ENCODE assay signal across 10 cellular contexts in genomic region chr12:45674583-45674982, GRCh38. TPM values are rescaled to one million over a fixed set of nuclear protein-coding genes. Genes with fewer than 3 reads are reported as not detected.
DNase-seq lines count a peak whose midpoint lies in the region; ATAC-seq and TF ChIP-seq lines count a peak whose summit lies in the region.
"Had no signal": no experiment of that assay in that cellular context is flagged by ENCODE, and none has a peak within 500 bp of the region (broad histone marks: within the 10 kb centered on the region; RNA-seq: fewer than 3 reads in every experiment).

No MANE protein-coding gene starts in this region.

- DNase-seq in GM03348 (ENCODE audit: low spot score) (peak; percentile 13), NCI-H226 (peak; percentile 96), fibroblast of gingiva (ENCODE audit: low read depth) (peak; percentile 87), sciatic nerve (ENCODE audit: low spot score) (peak; percentile 61), GF-D8 (lab: John Stamatoyannopoulos, UW) (no peak), endothelial cell (ENCODE audit: low spot score) (no peak)
- no peak for DNase-seq in activated CD8-positive, alpha-beta memory T cell treated with anti-CD3 and anti-CD28 coated beads for 24 hours
- DNase-seq in activated CD4-positive, alpha-beta T cell treated with anti-CD3 and anti-CD28 coated beads for 4 hours: no peak
- DNase-seq: NCI-H510A had no signal

- no peak for TF ChIP-seq CTCF in endothelial cell (IDR thresholded peaks at IDR 0.05; ENCODE audit: unreplicated experiment)

- no peaks in the 10 kb centered on the region for H3K4me1 Mint-ChIP-seq in endothelial cell (ENCODE audit: unreplicated experiment)

- H3K36me3 Mint-ChIP-seq in endothelial cell (ENCODE audit: low read depth, unreplicated experiment): no peaks in the 10 kb centered on the region
- H3K36me3 Mint-ChIP-seq: activated naive CD4-positive, alpha-beta T cell treated with anti-CD3 and anti-CD28 coated beads, Interleukin-2, amount 50 U/mL, for 72 hours had no signal

- intact Hi-C loops in sciatic nerve (cut with DNase I): no loop called here

- H3K4me3 Mint-ChIP-seq in endothelial cell (ENCODE audit: unreplicated experiment): no peak overlapping the region

- H3K27ac Mint-ChIP-seq in endothelial cell (ENCODE audit: unreplicated experiment): no peak overlapping the region
- H3K27ac Mint-ChIP-seq: activated naive CD4-positive, alpha-beta T cell treated with anti-CD3 and anti-CD28 coated beads, Interleukin-2, amount 50 U/mL, for 72 hours had no signal

- ATAC-seq in sciatic nerve: no peak
- ATAC-seq: activated naive CD4-positive, alpha-beta T cell treated with anti-CD3 and anti-CD28 coated beads, Interleukin-2, amount 50 U/mL, for 72 hours had no signal

- no peaks in the 10 kb centered on the region for H3K27me3 Mint-ChIP-seq in endothelial cell (ENCODE audit: unreplicated experiment)

- no peaks in the 10 kb centered on the region for H3K9me3 Mint-ChIP-seq in endothelial cell (ENCODE audit: unreplicated experiment)
- H3K9me3 Mint-ChIP-seq: activated naive CD4-positive, alpha-beta T cell treated with anti-CD3 and anti-CD28 coated beads, Interleukin-2, amount 50 U/mL, for 72 hours had no signal

RNA-seq across cellular contexts. Expression of gene ARID2, which starts 54.9 kb away (rescaled TPM):
- total RNA-seq in sciatic nerve (42.8 TPM), endothelial cell (ENCODE audit: unreplicated experiment) (46.3 TPM)

Comparison
In these comparisons a context has a peak if more than half of its experiments do, and no peak if none do; other contexts are left out.
1. DNase-seq: peak in GM03348 (single experiment), NCI-H226 (single experiment), fibroblast of gingiva (single experiment) and sciatic nerve (single experiment); none in GF-D8 (single experiment), endothelial cell (single experiment), activated CD8-positive, alpha-beta memory T cell treated with anti-CD3 and anti-CD28 coated beads for 24 hours (single experiment) and activated CD4-positive, alpha-beta T cell treated with anti-CD3 and anti-CD28 coated beads for 4 hours (0 of 2).